Comparison of ENCODE assay signal across 8 cellular contexts in genomic region chr9:99056876-99057664, GRCh38. TPM values are rescaled to one million over a fixed set of nuclear protein-coding genes. Genes with fewer than 3 reads are reported as not detected.
DNase-seq lines count a peak whose midpoint lies in the region; ATAC-seq and TF ChIP-seq lines count a peak whose summit lies in the region.

No MANE protein-coding gene starts in this region.

- H3K27me3 ChIP-seq in tibial artery (no peaks in the 10 kb centered on the region), tibial nerve (no peaks in the 10 kb centered on the region)

- peaks cover 0 to 13% (median 0%) of the 10 kb centered on the region in 4 donors for H3K4me1 ChIP-seq in tibial artery
- peaks cover 0 to 23% (median 6%) of the 10 kb centered on the region in 4 donors for H3K4me1 ChIP-seq in tibial nerve

- H3K27me3 Mint-ChIP-seq in nephron progenitor cell (ENCODE audit: low read depth, poor library complexity): peaks cover 16% of the 10 kb centered on the region

- no peak overlapping the region for H3K4me3 Mint-ChIP-seq in nephron progenitor cell

- ATAC-seq in GM18520 (IDR thresholded peaks at IDR 0.05; ENCODE audit: unreplicated experiment) (peak; percentile 34), sciatic nerve (peak; percentile 47)

- H3K27ac Mint-ChIP-seq in nephron progenitor cell: no peak overlapping the region

- H3K4me1 Mint-ChIP-seq in nephron progenitor cell: no peaks in the 10 kb centered on the region

- H3K27ac ChIP-seq in tibial artery: peak overlapping the region in 1 of 2 donors; percentile 14
- no peak overlapping the region for H3K27ac ChIP-seq in tibial nerve

- no peak for TF ChIP-seq POLR2A in tibial nerve (IDR thresholded peaks at IDR 0.05)

- no peak overlapping the region for H3K4me3 ChIP-seq in cardiac fibroblast (replicated peaks in 1 of 2; ENCODE audit: low read depth in 2 of 2, low read length in 2 of 2)
- H3K4me3 ChIP-seq in tibial artery: no peak overlapping the region
- no peak overlapping the region for H3K4me3 ChIP-seq in tibial nerve

- peaks cover 4% of the 10 kb centered on the region for H3K9me3 Mint-ChIP-seq in nephron progenitor cell

- intact Hi-C loops in sciatic nerve (cut with DNase I) (no loop called here), tibial artery (cut with DNase I; ENCODE audit: low total_unique reads) (no loop called here)

- H3K9me3 ChIP-seq in tibial artery: no peaks in the 10 kb centered on the region
- H3K9me3 ChIP-seq in tibial nerve: no peaks in the 10 kb centered on the region

- no peaks in the 10 kb centered on the region for H3K36me3 Mint-ChIP-seq in nephron progenitor cell (ENCODE audit: low read depth)

- TF ChIP-seq EP300 in tibial nerve (IDR thresholded peaks at IDR 0.05): peak in 1 of 2 donors; percentile 27

- TF ChIP-seq CTCF in cardiac fibroblast (IDR thresholded peaks at IDR 0.05; ENCODE audit: low read depth, low read length) (no peak), nephron progenitor cell (IDR thresholded peaks at IDR 0.05) (no peak), tibial artery (IDR thresholded peaks at IDR 0.05) (no peak), tibial nerve (IDR thresholded peaks at IDR 0.05) (no peak)

- DNase-seq in NCI-H460 (ENCODE audit: extremely low read depth, low read depth) (peak; percentile 90), cardiac fibroblast (ENCODE audit: low read depth in 2 of 2) (peak; percentile 70 to 80), sciatic nerve (ENCODE audit: low spot score) (no peak), nephron progenitor cell (no peak), tibial artery (no peak), cerebellar cortex (ENCODE audit: low spot score) (no peak), tibial nerve (ENCODE audit: low spot score in 2 of 2) (no peak)

- 79 to 83% methylated on average over 6 of the region's 6 CpGs for WGBS in tibial nerve, 2 donors

- H3K36me3 ChIP-seq in tibial artery: peaks cover 22 to 63% (median 58%) of the 10 kb centered on the region in 3 donors
- peaks cover 0 to 76% (median 0%) of the 10 kb centered on the region in 3 donors for H3K36me3 ChIP-seq in tibial nerve

RNA-seq across cellular contexts. Expression of gene TGFBR1, which starts 47.8 kb away (rescaled TPM):
- total RNA-seq in NCI-H460 (2014; rRNA removed; shearing (Covaris generic)): 78.3 and 85.6 TPM in 2 replicates
- polyA plus RNA-seq in NCI-H460 (2014; cell fraction: nucleus; rRNA removed): 18.6 and 25.6 TPM in 2 replicates
- 71.3 TPM for total RNA-seq in sciatic nerve
- 10 to 100 TPM; 24.0 to 37.4 (median 31.8) TPM for total RNA-seq in tibial nerve

Comparison
In these comparisons a context has a peak if more than half of its experiments do, and no peak if none do; other contexts are left out.
1. DNase-seq: peak in NCI-H460 (single experiment) and cardiac fibroblast (2 of 2); none in sciatic nerve (single experiment), nephron progenitor cell (single experiment), tibial artery (0 of 2), cerebellar cortex (single experiment) and tibial nerve (0 of 2).